ENCODE assay signal across 24 cellular contexts in genomic region chr1:157915859-157916258, GRCh38.
"Had no signal": no experiment of that assay in that cellular context is flagged by ENCODE, and none has a peak within 500 bp of the region (broad histone marks: within the 10 kb centered on the region; RNA-seq: fewer than 3 reads in every experiment).

No MANE protein-coding gene starts in this region.

- H3K4me1 ChIP-seq: SJSA1 had no signal

- DNase-seq: IMR-90; Karpas-422; KG1; MG63; NCI-H1092; NCI-H1105 treated with DMSO at 0.1 percent for 48 hours; NCI-H1417 treated with DMSO at 0.1 percent for 48 hours; NCI-H146; NCI-H1694 treated with DMSO at 0.1 percent for 48 hours; NCI-H1930; NCI-H2081; NCI-H2107; NCI-H2227 treated with DMSO at 0.1 percent for 48 hours; NCI-H524; NCI-H69; NCI-H774; NK-92 treated with Interleukin-12 subunit alpha and Interleukin-12 subunit beta, amount 100 ng/mL, for 24 hours; PC-3; SIG-M5 had no signal

- H3K36me3 ChIP-seq: MG63, SJSA1 had no signal

- H3K4me3 ChIP-seq: MG63, SJSA1, SK-N-MC had no signal

- ATAC-seq: HepG2, Panc1, PC-3 had no signal

- H3K27ac ChIP-seq: RWPE1, SJSA1, SK-N-MC had no signal

- H3K9me3 ChIP-seq: MG63, SJSA1 had no signal
